In genomic region chr12:113552760-113553159, GRCh38 we compare ENCODE assay signal across 1 cellular context.
TF ChIP-seq lines count a peak whose summit lies in the region.

No MANE protein-coding gene starts in this region.

TF ChIP-seq in K562, 482 proteins besides CTCF, POLR2A, EP300 and RAD21:
- TF ChIP-seq NFYB (IDR thresholded peaks at IDR 0.05; ENCODE audit: extremely low read depth, insufficient read length) = no peak
- no peak for TF ChIP-seq TRIM25 (IDR thresholded peaks at IDR 0.05; ENCODE audit: borderline replicate concordance)
- TF ChIP-seq SNAPC5 (CRISPR knock-in tag; IDR thresholded peaks at IDR 0.05) = no peak
- peak; percentile 69 for TF ChIP-seq ZFP36 (IDR thresholded peaks at IDR 0.05; ENCODE audit: low read depth, low read length, partially characterized antibody)
- TF ChIP-seq ZNF217 (CRISPR knock-in tag; IDR thresholded peaks at IDR 0.05) = no peak
- peak; percentile 78 for TF ChIP-seq RBM25 (IDR thresholded peaks at IDR 0.05; ENCODE audit: low read depth, low read length, severe bottlenecking)
